In the genomic region with DNA sequence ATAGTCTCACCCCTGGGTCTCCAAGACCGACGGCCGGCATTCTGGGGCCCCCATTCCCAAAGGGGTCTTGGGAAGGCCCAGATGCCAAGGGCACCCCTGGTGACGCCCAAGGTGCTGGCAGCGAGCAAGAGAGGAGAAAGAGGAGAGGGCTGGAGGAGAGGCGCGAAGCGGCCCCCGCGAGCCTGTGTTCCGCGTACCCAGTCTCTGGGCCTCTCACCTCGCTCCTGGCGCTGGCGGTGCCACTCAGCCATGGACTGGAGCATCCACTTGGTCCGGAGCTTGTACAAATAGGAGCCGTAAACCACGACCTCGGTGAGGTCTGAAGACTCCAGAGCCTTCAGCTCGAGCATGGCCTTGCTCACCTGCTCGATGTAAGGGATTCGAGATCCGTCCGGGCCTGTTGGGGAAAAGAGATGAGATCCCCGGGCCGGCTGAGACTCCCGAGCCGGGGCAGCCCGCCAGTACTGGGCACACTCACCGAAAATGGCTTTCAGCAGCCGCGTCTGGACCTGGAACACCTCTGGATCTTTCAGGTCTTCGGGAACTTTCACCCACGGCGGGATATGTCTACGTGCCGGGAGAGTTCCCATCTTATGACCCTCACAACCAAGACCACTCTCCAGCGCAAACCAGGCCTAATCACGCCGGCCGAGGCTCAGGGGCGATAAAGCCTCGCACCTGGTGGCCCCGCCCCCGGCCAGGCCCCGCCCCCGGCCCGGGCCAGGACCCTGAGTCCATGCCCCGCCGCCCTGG, we compare ENCODE assay signal across 35 cellular contexts. TPM values are rescaled to one million over a fixed set of nuclear protein-coding genes. Genes with fewer than 3 reads are reported as not detected.
"Had no signal": no experiment of that assay in that cellular context is flagged by ENCODE, and none has a peak within 500 bp of the region (broad histone marks: within the 10 kb centered on the region; RNA-seq: fewer than 3 reads in every experiment).

Gene DPPA5, minus strand, starts transcription at position 641 of the 753 bp plus-strand sequence. Its CDS starts 51 bp downstream, at position 590.

- H3K9me3 ChIP-seq: esophagus muscularis mucosa, gastroesophageal sphincter, heart left ventricle, mucosa of descending colon, prostate gland, right atrium auricular region, suprapubic skin, thyroid gland had no signal

- H2AFZ ChIP-seq: hepatocyte, neural progenitor cell had no signal

- H3K79me2 ChIP-seq: hepatocyte had no signal

- ATAC-seq: foreskin keratinocyte; gastroesophageal sphincter; heart left ventricle; left lobe of liver; mucosa of descending colon; sciatic nerve; stimulated activated naive CD8-positive, alpha-beta T cell treated with anti-CD3 and anti-CD28 coated beads, Interleukin-15, amount 100 ng/mL, for 72 hours had no signal

- DNase-seq: dorsolateral prefrontal cortex; effector CD4-positive, alpha-beta T cell; foreskin keratinocyte; heart left ventricle; kidney; mesenchymal stem cell; mucosa of descending colon; naive B cell; nucleus accumbens; stimulated activated CD4-positive, alpha-beta T cell treated with anti-CD3 and anti-CD28 coated beads, Interleukin-12 subunit alpha, Interleukin-12 subunit beta, amount 100 ng/mL, for 4 hours; stimulated activated CD4-positive, alpha-beta T cell treated with anti-CD3 and anti-CD28 coated beads, Interleukin-1b, Interleukin-23, amount 100 ng/mL, for 48 hours; stimulated activated CD4-positive, alpha-beta T cell treated with anti-CD3 and anti-CD28 coated beads, Interleukin-4, amount 100 ng/mL, for 1 hour; stimulated activated CD8-positive, alpha-beta memory T cell treated with anti-CD3 and anti-CD28 coated beads, Interleukin-4, amount 100 ng/mL, for 48 hours; stimulated activated naive CD4-positive, alpha-beta T cell; stimulated activated naive CD8-positive, alpha-beta T cell treated with anti-CD3 and anti-CD28 coated beads, Interleukin-15, amount 100 ng/mL, for 72 hours; thyroid gland; trophoblast cell had no signal

- H3K27me3 ChIP-seq: thyroid gland had no signal

- H3K4me1 ChIP-seq: esophagus muscularis mucosa, foreskin keratinocyte, gastroesophageal sphincter, heart left ventricle, prostate gland, right atrium auricular region, suprapubic skin, thyroid gland had no signal

- FAIRE-seq: colon, kidney had no signal

- H3K9ac ChIP-seq: neural progenitor cell had no signal

- H3K4me2 ChIP-seq: hepatocyte, neural progenitor cell, smooth muscle cell had no signal

- H3K4me3 ChIP-seq: dorsolateral prefrontal cortex, esophagus muscularis mucosa, gastroesophageal sphincter, heart left ventricle, hepatocyte, mucosa of descending colon, neural progenitor cell, prostate gland, right atrium auricular region, smooth muscle cell, suprapubic skin, thyroid gland had no signal

- H3K27ac ChIP-seq: dorsolateral prefrontal cortex, epithelial cell of prostate, esophagus muscularis mucosa, foreskin keratinocyte, gastroesophageal sphincter, heart left ventricle, hepatocyte, neural progenitor cell, prostate gland, right atrium auricular region, suprapubic skin, thyroid gland had no signal

- H3K36me3 ChIP-seq: esophagus muscularis mucosa, gastroesophageal sphincter, heart left ventricle, neural progenitor cell, prostate gland, right atrium auricular region, suprapubic skin, thyroid gland had no signal

RNA-seq across cellular contexts. Expression of gene DPPA5, which starts in this region (rescaled TPM):
- total RNA-seq: dorsolateral prefrontal cortex, esophagus muscularis mucosa, fibroblast of lung, foreskin keratinocyte, gastroesophageal sphincter, heart left ventricle, hepatocyte, kidney, left lobe of liver, liver, lung microvascular endothelial cell, mesothelial cell of epicardium, mucosa of descending colon, osteocyte, right atrium auricular region, sciatic nerve, smooth muscle cell, suprapubic skin, thyroid gland, urinary bladder had no signal
- polyA plus RNA-seq: fibroblast of lung, foreskin keratinocyte, heart left ventricle, hepatocyte, liver, smooth muscle cell, urinary bladder had no signal
